In genomic region chr12:56838602-56839488, GRCh38 we compare ENCODE assay signal across 19 cellular contexts.
A peak's percentile ranks its signal among the peaks of the same experiment; 100 is the strongest.
DNase-seq lines count a peak whose midpoint lies in the region; ATAC-seq, FAIRE-seq and TF ChIP-seq lines count a peak whose summit lies in the region.
"Had no signal": no experiment of that assay in that cellular context is flagged by ENCODE, and none has a peak within 500 bp of the region (broad histone marks: within the 10 kb centered on the region; RNA-seq: fewer than 3 reads in every experiment).

No MANE protein-coding gene starts in this region.

- peaks cover 8 to 41% (median 30%) of the 10 kb centered on the region in 4 donors for H3K4me1 ChIP-seq in liver (ENCODE audit: control insufficient read depth in 4 of 4, insufficient read depth in 4 of 4, low read length in 3 of 4)
- H3K4me1 ChIP-seq in HepG2 (ENCODE audit: insufficient read depth, low read length): peaks cover 14% of the 10 kb centered on the region; the same call in 1 of the 2 replicates
- peaks cover 6 to 30% of the 10 kb centered on the region in 2 donors for H3K4me1 ChIP-seq in left lung
- H3K4me1 ChIP-seq in testis: peaks cover 19% of the 10 kb centered on the region
- H3K4me1 ChIP-seq: colonic mucosa, HAP-1 had no signal

- POLR2A ChIA-PET in HepG2 (lab: Yijun Ruan, JAX): no interaction called here

- intact Hi-C loops in HepG2 (cut with micrococcal nuclease; ENCODE audit: unreplicated experiment) (no loop called here), left lung (cut with DNase I) (no loop called here), testis (cut with DNase I; ENCODE audit: low total_unique reads) (no loop called here)

- no peak for TF ChIP-seq EP300 in HepG2 (IDR thresholded peaks at IDR 0.05; ENCODE audit: low read depth in 2 of 2, low read length in 2 of 2)
- TF ChIP-seq EP300 in HepG2 (CRISPR knock-in tag; IDR thresholded peaks at IDR 0.05; ENCODE audit: borderline replicate concordance): no peak

- in situ Hi-C loops in HepG2 (cut with HindIII; ENCODE audit: extremely low pct_ligation_motif_present, low pct_unique_long_range_greater_than_20kb): loop anchor here (5.0 kb wide), 1 partner anchor 148 kb away; no protein-coding TSS in a partner anchor

- H3K4me3 ChIP-seq in liver (ENCODE audit: low read depth in 1 of 3, low read length in 3 of 3) (no peak overlapping the region), HepG2 (replicated peaks in 1 of 3; ENCODE audit: insufficient read depth in 1 of 3, low read depth in 2 of 3, low read length in 3 of 3) (no peak overlapping the region), left lung (no peak overlapping the region), testis (no peak overlapping the region)
- H3K4me3 ChIP-seq: BLaER1 treated with 17β-estradiol and CSF1 and Interleukin-3, amounts not matched to agents 10 nM and 100 nM; colonic mucosa; HAP-1; suprapubic skin had no signal

- no peak overlapping the region for H3K9ac ChIP-seq in liver (ENCODE audit: low read depth in 1 of 2, low read length in 2 of 2)
- H3K9ac ChIP-seq in HepG2 (ENCODE audit: insufficient read depth, low read depth, low read length): no peak overlapping the region

- TF ChIP-seq CTCF in liver (IDR thresholded peaks at IDR 0.05; ENCODE audit: low read depth, low read length, missing input control): no peak
- TF ChIP-seq CTCF in HepG2 (CRISPR knock-in tag; IDR thresholded peaks at IDR 0.05): no peak
- no peak for TF ChIP-seq CTCF in left lung (IDR thresholded peaks at IDR 0.05)
- no peak for TF ChIP-seq CTCF in testis (IDR thresholded peaks at IDR 0.05)

- FAIRE-seq in HepG2 (lab: Jason Lieb, UNC): no peak
- FAIRE-seq: islet of Langerhans had no signal

- DNase-seq in HepG2 (ENCODE audit: low spot score) (no peak), left lung (no peak), pons (ENCODE audit: low spot score) (peak; percentile 2), testis (no peak), NCI-H748 treated with DMSO at 0.1 percent for 48 hours (lab: John Stamatoyannopoulos, UW) (no peak)
- no peak for DNase-seq in stimulated activated naive CD4-positive, alpha-beta T cell (lab: John Stamatoyannopoulos, UW)
- DNase-seq: 8988T; activated B cell treated with CpG ODN at 0.5 μM for 24 hours; activated CD8-positive, alpha-beta T cell treated with anti-CD3 and anti-CD28 coated beads, Interleukin-2, amount 10 ng/mL, durations not matched to agents 7 days and 5 days; activated naive CD8-positive, alpha-beta T cell treated with anti-CD3 and anti-CD28 coated beads, Interleukin-2, amount 50 U/mL, for 24 hours; colonic mucosa; NCI-H1694; stimulated activated CD4-positive, alpha-beta T cell treated with anti-CD3 and anti-CD28 coated beads, Interleukin-2, amount 100 ng/mL, for 24 hours had no signal

- TF ChIP-seq RAD21 in liver (IDR thresholded peaks at IDR 0.05) (no peak), HepG2 (CRISPR knock-in tag; IDR thresholded peaks at IDR 0.05) (no peak)

- WGBS in liver: 70% methylated on average over 7 of the region's 7 CpGs
- WGBS in HepG2 (ENCODE audit: low lambda C conversion rate): 13% methylated on average over 7 of the region's 7 CpGs
- 40 to 49% methylated on average over 7 of the region's 7 CpGs for WGBS in testis, 2 donors

- H4K20me1 ChIP-seq in HepG2 (ENCODE audit: insufficient read depth, low read length): no peaks in the 10 kb centered on the region
- H4K20me1 ChIP-seq: BLaER1 treated with 17β-estradiol and CSF1 and Interleukin-3, amounts not matched to agents 10 nM and 100 nM had no signal

- no peaks in the 10 kb centered on the region for H3K36me3 ChIP-seq in liver (ENCODE audit: control insufficient read depth in 4 of 4, insufficient read depth in 3 of 4, low read depth in 1 of 4, low read length in 3 of 4)
- no peaks in the 10 kb centered on the region for H3K36me3 ChIP-seq in HepG2 (replicated peaks in 1 of 2; ENCODE audit: control insufficient read depth in 1 of 2, insufficient read depth in 2 of 2, low read length in 2 of 2)
- no peaks in the 10 kb centered on the region for H3K36me3 ChIP-seq in left lung
- H3K36me3 ChIP-seq in testis (ENCODE audit: low read depth, missing control alignments): no peaks in the 10 kb centered on the region
- H3K36me3 ChIP-seq: BLaER1 treated with 17β-estradiol and CSF1 and Interleukin-3, amounts not matched to agents 10 nM and 100 nM; colonic mucosa; HAP-1; suprapubic skin had no signal

- H3K9me3 ChIP-seq in liver (ENCODE audit: control insufficient read depth in 4 of 4, low read length in 3 of 4) (no peaks in the 10 kb centered on the region), HepG2 (ENCODE audit: low read length) (no peaks in the 10 kb centered on the region), left lung (no peaks in the 10 kb centered on the region), testis (no peaks in the 10 kb centered on the region)
- H3K9me3 ChIP-seq: BLaER1 treated with 17β-estradiol and CSF1 and Interleukin-3, amounts not matched to agents 10 nM and 100 nM; colonic mucosa; HAP-1; suprapubic skin had no signal

- no TSS peak for BruUV-seq in HepG2 (replicated peaks; lab: Mats Ljungman, UMichigan)

- no peaks in the 10 kb centered on the region for H3K79me2 ChIP-seq in HepG2 (ENCODE audit: insufficient read depth, low read length)

- no peak for ATAC-seq in HepG2
- ATAC-seq in left lung: peak; percentile 74
- ATAC-seq in GM18511 (IDR thresholded peaks at IDR 0.05; ENCODE audit: unreplicated experiment): no peak

- no peak overlapping the region for H3K4me2 ChIP-seq in HepG2 (ENCODE audit: low read depth, low read length)

- H2AFZ ChIP-seq in HepG2 (ENCODE audit: low read length): no peak overlapping the region

- no peak for TF ChIP-seq POLR2A in HepG2 (IDR thresholded peaks at IDR 0.05; ENCODE audit: insufficient read depth in 1 of 2, low read depth in 2 of 2, low read length in 2 of 2)
- no peak for TF ChIP-seq POLR2A in testis (IDR thresholded peaks at IDR 0.05)

- H3K27ac ChIP-seq in liver (ENCODE audit: low read depth in 1 of 2, low read length in 2 of 2): no peak overlapping the region
- no peak overlapping the region for H3K27ac ChIP-seq in HepG2 (ENCODE audit: extremely low read length, insufficient read depth, low read length)
- H3K27ac ChIP-seq in left lung: peak overlapping the region; percentile 60 to 64
- H3K27ac ChIP-seq in testis: peak overlapping the region in 1 of 2 donors; percentile 22
- H3K27ac ChIP-seq: BLaER1 treated with 17β-estradiol and CSF1 and Interleukin-3, amounts not matched to agents 10 nM and 100 nM; colonic mucosa; suprapubic skin had no signal

- CTCF ChIA-PET in HepG2 (lab: Yijun Ruan, JAX; ENCODE audit: low intra/inter-chr PET ratio, low total read pairs): interaction anchor here (2.1 to 4.4 kb wide), 2 partner anchors 149 to 162 kb away, joined by 11 to 37 read pairs; no protein-coding TSS in a partner anchor

- H3K27me3 ChIP-seq in liver (ENCODE audit: control insufficient read depth in 4 of 4, insufficient read depth in 4 of 4, low read length in 3 of 4): no peaks in the 10 kb centered on the region
- H3K27me3 ChIP-seq in HepG2 (ENCODE audit: control insufficient read depth in 1 of 2, insufficient read depth in 2 of 2, low read length in 2 of 2): peaks cover 0 to 4% of the 10 kb centered on the region in 2 experiments; a peak in 2 of 5 replicates
- H3K27me3 ChIP-seq in left lung: no peaks in the 10 kb centered on the region
- H3K27me3 ChIP-seq in testis: no peaks in the 10 kb centered on the region
- H3K27me3 ChIP-seq: BLaER1 treated with 17β-estradiol and CSF1 and Interleukin-3, amounts not matched to agents 10 nM and 100 nM; colonic mucosa; suprapubic skin had no signal

TF ChIP-seq in liver, 16 proteins besides CTCF, POLR2A, EP300 and RAD21:
- TF ChIP-seq YY1 (IDR thresholded peaks at IDR 0.05) (no peak), SP1 (IDR thresholded peaks at IDR 0.05) (no peak), NR2F2 (IDR thresholded peaks at IDR 0.05) (peak; percentile 35), TAF1 (conservative IDR thresholded peaks at IDR 0.05) (no peak)
TF ChIP-seq in liver: peak in this region for 1.

TF ChIP-seq in HepG2, 621 proteins besides CTCF, POLR2A, EP300 and RAD21 (continues in another document):
- TF ChIP-seq ZFAT (CRISPR knock-in tag; conservative IDR thresholded peaks at IDR 0.05): no peak
- no peak for TF ChIP-seq ZNF34 (CRISPR knock-in tag; IDR thresholded peaks at IDR 0.05; ENCODE audit: borderline replicate concordance)
- TF ChIP-seq, protein P1, sequence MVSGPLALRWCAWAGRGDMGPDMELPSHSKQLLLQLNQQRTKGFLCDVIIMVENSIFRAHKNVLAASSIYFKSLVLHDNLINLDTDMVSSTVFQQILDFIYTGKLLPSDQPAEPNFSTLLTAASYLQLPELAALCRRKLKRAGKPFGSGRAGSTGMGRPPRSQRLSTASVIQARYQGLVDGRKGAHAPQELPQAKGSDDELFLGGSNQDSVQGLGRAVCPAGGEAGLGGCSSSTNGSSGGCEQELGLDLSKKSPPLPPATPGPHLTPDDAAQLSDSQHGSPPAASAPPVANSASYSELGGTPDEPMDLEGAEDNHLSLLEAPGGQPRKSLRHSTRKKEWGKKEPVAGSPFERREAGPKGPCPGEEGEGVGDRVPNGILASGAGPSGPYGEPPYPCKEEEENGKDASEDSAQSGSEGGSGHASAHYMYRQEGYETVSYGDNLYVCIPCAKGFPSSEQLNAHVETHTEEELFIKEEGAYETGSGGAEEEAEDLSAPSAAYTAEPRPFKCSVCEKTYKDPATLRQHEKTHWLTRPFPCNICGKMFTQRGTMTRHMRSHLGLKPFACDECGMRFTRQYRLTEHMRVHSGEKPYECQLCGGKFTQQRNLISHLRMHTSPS (CRISPR knock-in tag; IDR thresholded peaks at IDR 0.05; ENCODE audit: low read depth): no peak
- TF ChIP-seq FOXJ3 (CRISPR knock-in tag; IDR thresholded peaks at IDR 0.05; ENCODE audit: borderline replicate concordance): no peak
- TF ChIP-seq ZNF138 (CRISPR knock-in tag; IDR thresholded peaks at IDR 0.05; ENCODE audit: low read depth): no peak
- TF ChIP-seq NFATC3 (CRISPR knock-in tag; IDR thresholded peaks at IDR 0.05): no peak
- TF ChIP-seq CBX1 (IDR thresholded peaks at IDR 0.05; ENCODE audit: low read depth): no peak
- TF ChIP-seq ZMYM2 (CRISPR knock-in tag; IDR thresholded peaks at IDR 0.05): no peak
- TF ChIP-seq CC2D1A (CRISPR knock-in tag; IDR thresholded peaks at IDR 0.05): no peak
- TF ChIP-seq, protein P2, sequence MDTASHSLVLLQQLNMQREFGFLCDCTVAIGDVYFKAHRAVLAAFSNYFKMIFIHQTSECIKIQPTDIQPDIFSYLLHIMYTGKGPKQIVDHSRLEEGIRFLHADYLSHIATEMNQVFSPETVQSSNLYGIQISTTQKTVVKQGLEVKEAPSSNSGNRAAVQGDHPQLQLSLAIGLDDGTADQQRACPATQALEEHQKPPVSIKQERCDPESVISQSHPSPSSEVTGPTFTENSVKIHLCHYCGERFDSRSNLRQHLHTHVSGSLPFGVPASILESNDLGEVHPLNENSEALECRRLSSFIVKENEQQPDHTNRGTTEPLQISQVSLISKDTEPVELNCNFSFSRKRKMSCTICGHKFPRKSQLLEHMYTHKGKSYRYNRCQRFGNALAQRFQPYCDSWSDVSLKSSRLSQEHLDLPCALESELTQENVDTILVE (CRISPR knock-in tag; IDR thresholded peaks at IDR 0.05): no peak
- TF ChIP-seq FOXO1 (CRISPR knock-in tag; IDR thresholded peaks at IDR 0.05): no peak
- no peak for TF ChIP-seq SCMH1 (CRISPR knock-in tag; IDR thresholded peaks at IDR 0.05; ENCODE audit: borderline replicate concordance)
- no peak for TF ChIP-seq MXD4 (CRISPR knock-in tag; IDR thresholded peaks at IDR 0.05)

Comparison
In these comparisons a context has a peak if more than half of its experiments do, and no peak if none do; other contexts are left out.
1. H3K27ac ChIP-seq: peak in left lung (2 of 2); none in liver (0 of 2) and HepG2 (single experiment).